In the genomic region with DNA sequence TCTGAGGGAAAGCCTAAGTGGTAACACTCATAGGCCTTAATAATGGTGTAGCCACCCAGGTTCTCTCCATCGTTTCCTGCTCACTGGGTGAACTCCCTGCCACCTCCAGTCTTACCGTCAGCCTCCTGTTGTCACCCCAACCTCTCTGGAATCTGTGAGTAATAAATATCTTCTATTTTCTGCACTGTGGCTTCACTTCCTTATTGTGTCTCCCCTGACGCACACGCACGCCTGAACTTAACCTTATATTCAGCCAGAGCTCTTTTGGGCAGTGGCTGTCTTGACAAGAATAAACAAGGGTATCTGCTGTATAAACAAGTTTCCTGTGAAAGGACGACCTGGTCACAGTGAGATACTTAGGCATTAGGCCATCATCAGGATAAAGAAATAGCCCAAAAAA, we compare ENCODE assay signal across 12 cellular contexts.
A peak's percentile ranks its signal among the peaks of the same experiment; 100 is the strongest.
DNase-seq lines count a peak whose midpoint lies in the region; ATAC-seq and TF ChIP-seq lines count a peak whose summit lies in the region.
"Had no signal": no experiment of that assay in that cellular context is flagged by ENCODE, and none has a peak within 500 bp of the region (broad histone marks: within the 10 kb centered on the region; RNA-seq: fewer than 3 reads in every experiment).

No MANE protein-coding gene starts in this region.

- 0 out of 2 replicates have a peak, but pooled peaks cover 2% of the 10 kb centered on the region for H3K9me3 ChIP-seq in OCI-LY3 (ENCODE audit: insufficient read depth, low read length)

- peak overlapping the region; percentile 31 for H3K4me2 ChIP-seq in OCI-LY3 (ENCODE audit: low read length)

- peaks cover 5% of the 10 kb centered on the region for H3K36me3 ChIP-seq in OCI-LY3 (replicated peaks; ENCODE audit: low read depth, low read length)

- H3K9me3 Mint-ChIP-seq in natural killer cell treated with Interleukin-12 subunit alpha and Interleukin-12 subunit beta and Interleukin-15 and Interleukin-18, amount 100 ng/mL, for 72 hours = no peaks in the 10 kb centered on the region
- H3K9me3 Mint-ChIP-seq: activated T-cell treated with anti-CD3 and anti-CD28 coated beads, Interleukin-2, amount 50 U/mL, for 24 hours; brain had no signal

- 0 out of 2 replicates have a peak overlapping the region, but pooled peaks have one; percentile 10 for H3K4me3 ChIP-seq in OCI-LY3 (ENCODE audit: low read length)

- no peaks in the 10 kb centered on the region for H4K20me1 ChIP-seq in OCI-LY3 (ENCODE audit: insufficient read depth, low read length)

- H3K9ac ChIP-seq in OCI-LY3 (ENCODE audit: low read length) = no peak overlapping the region

- H3K4me3 Mint-ChIP-seq in natural killer cell treated with Interleukin-12 subunit alpha and Interleukin-12 subunit beta and Interleukin-15 and Interleukin-18, amount 100 ng/mL, for 72 hours = no peak overlapping the region
- H3K4me3 Mint-ChIP-seq: activated T-cell treated with anti-CD3 and anti-CD28 coated beads, Interleukin-2, amount 50 U/mL, for 24 hours; brain had no signal

- DNase-seq in stimulated activated CD4-positive, alpha-beta T cell treated with anti-CD3 and anti-CD28 coated beads, Interleukin-15, amount 100 ng/mL, for 24 hours = no peak
- DNase-seq in Right ventricle myocardium inferior (ENCODE audit: missing footprints) (no peak), NCI-H748 treated with DMSO at 0.1 percent for 48 hours (lab: John Stamatoyannopoulos, UW) (no peak)
- no peak for DNase-seq in natural killer cell treated with Interleukin-12 subunit alpha and Interleukin-12 subunit beta and Interleukin-15 and Interleukin-18, amount 100 ng/mL, for 72 hours (ENCODE audit: low spot score)
- DNase-seq: activated T-cell treated with anti-CD3 and anti-CD28 coated beads, Interleukin-2, amount 50 U/mL, for 24 hours had no signal

- no peak overlapping the region for H3K27ac Mint-ChIP-seq in natural killer cell treated with Interleukin-12 subunit alpha and Interleukin-12 subunit beta and Interleukin-15 and Interleukin-18, amount 100 ng/mL, for 72 hours
- H3K27ac Mint-ChIP-seq: activated T-cell treated with anti-CD3 and anti-CD28 coated beads, Interleukin-2, amount 50 U/mL, for 24 hours; brain had no signal

- ATAC-seq in GM18508 (IDR thresholded peaks at IDR 0.05; ENCODE audit: insufficient read depth, unreplicated experiment) (peak; percentile 93), GM21423 (IDR thresholded peaks at IDR 0.05; ENCODE audit: unreplicated experiment) (peak; percentile 63), HG03025 (IDR thresholded peaks at IDR 0.05; ENCODE audit: low FRiP score, unreplicated experiment) (peak; percentile 96), Right ventricle myocardium inferior (no peak)
- no peak for ATAC-seq in natural killer cell treated with Interleukin-12 subunit alpha and Interleukin-12 subunit beta and Interleukin-15 and Interleukin-18, amount 100 ng/mL, for 72 hours

- H3K4me1 Mint-ChIP-seq in natural killer cell treated with Interleukin-12 subunit alpha and Interleukin-12 subunit beta and Interleukin-15 and Interleukin-18, amount 100 ng/mL, for 72 hours (ENCODE audit: low read depth in 2 of 2) = no peaks in the 10 kb centered on the region
- H3K4me1 Mint-ChIP-seq: brain had no signal

- H2AFZ ChIP-seq in OCI-LY3 (ENCODE audit: low read depth, low read length) = peak overlapping the region; percentile 83

- no peaks in the 10 kb centered on the region for H3K27me3 ChIP-seq in OCI-LY3 (ENCODE audit: low read depth, low read length)

- no peak overlapping the region for H3K27ac ChIP-seq in OCI-LY3 (ENCODE audit: low read length)
- H3K27ac ChIP-seq: C4-2B, VCaP had no signal

- intact Hi-C loops in Right ventricle myocardium inferior (cut with DNase I) = no loop called here

- H3K79me2 ChIP-seq in OCI-LY3 (ENCODE audit: low read length) = no peaks in the 10 kb centered on the region

- no peaks in the 10 kb centered on the region for H3K27me3 Mint-ChIP-seq in natural killer cell treated with Interleukin-12 subunit alpha and Interleukin-12 subunit beta and Interleukin-15 and Interleukin-18, amount 100 ng/mL, for 72 hours
- H3K27me3 Mint-ChIP-seq: activated T-cell treated with anti-CD3 and anti-CD28 coated beads, Interleukin-2, amount 50 U/mL, for 24 hours; brain had no signal

- H3K36me3 Mint-ChIP-seq in natural killer cell treated with Interleukin-12 subunit alpha and Interleukin-12 subunit beta and Interleukin-15 and Interleukin-18, amount 100 ng/mL, for 72 hours = no peaks in the 10 kb centered on the region
- H3K36me3 Mint-ChIP-seq: brain had no signal

- peaks cover 8% of the 10 kb centered on the region for H3K4me1 ChIP-seq in OCI-LY3 (ENCODE audit: low read length)

- no peak for TF ChIP-seq CTCF in OCI-LY3 (IDR thresholded peaks at IDR 0.05; ENCODE audit: low read depth, low read length)

Comparison
In these comparisons a context has a peak if more than half of its experiments do, and no peak if none do; other contexts are left out.
1. ATAC-seq: peak in GM18508 (single experiment), GM21423 (single experiment) and HG03025 (single experiment); none in Right ventricle myocardium inferior (single experiment) and natural killer cell treated with Interleukin-12 subunit alpha and Interleukin-12 subunit beta and Interleukin-15 and Interleukin-18, amount 100 ng/mL, for 72 hours (0 of 2).